In genomic region chr17:38322156-38322779, GRCh38 we compare ENCODE assay signal across 8 cellular contexts. TPM values are rescaled to one million over a fixed set of nuclear protein-coding genes. Genes with fewer than 3 reads are reported as not detected.
DNase-seq lines count a peak whose midpoint lies in the region; ATAC-seq and TF ChIP-seq lines count a peak whose summit lies in the region.

No MANE protein-coding gene starts in this region.

- H3K36me3 Mint-ChIP-seq in activated CD4-positive, alpha-beta T cell treated with anti-CD3 and anti-CD28 coated beads, Interleukin-2, amount 10 ng/mL, durations not matched to agents 24 days and 14 days (ENCODE audit: low read depth), result peaks cover 25% of the 10 kb centered on the region
- H3K36me3 Mint-ChIP-seq in memory B cell, result peaks cover 19% of the 10 kb centered on the region

- peak; percentile 5 for DNase-seq in DMS79 treated with DMSO at 0.1 percent for 48 hours (lab: John Stamatoyannopoulos, UW)
- no peak for DNase-seq in DMS79 (lab: John Stamatoyannopoulos, UW)
- DNase-seq in NB4 (ENCODE audit: low read depth), result peak; percentile 71
- peak; percentile 91 for DNase-seq in activated CD4-positive, alpha-beta T cell treated with anti-CD3 and anti-CD28 coated beads, Interleukin-2, amount 10 ng/mL, durations not matched to agents 24 days and 14 days
- peak; percentile 60 for DNase-seq in colonic mucosa
- peak; percentile 70 to 76 for DNase-seq in memory B cell (ENCODE audit: low spot score in 2 of 2)
- peak; percentile 56 for DNase-seq in stimulated activated CD8-positive, alpha-beta memory T cell treated with anti-CD3 and anti-CD28 coated beads, Interleukin-4, amount 100 ng/mL, for 24 hours (ENCODE audit: low read depth)

- H3K4me3 Mint-ChIP-seq in activated CD4-positive, alpha-beta T cell treated with anti-CD3 and anti-CD28 coated beads, Interleukin-2, amount 10 ng/mL, durations not matched to agents 24 days and 14 days, result no peak overlapping the region
- H3K4me3 Mint-ChIP-seq in memory B cell, result no peak overlapping the region

- intact Hi-C loops in activated CD4-positive, alpha-beta T cell treated with anti-CD3 and anti-CD28 coated beads, Interleukin-2, amount 10 ng/mL, durations not matched to agents 24 days and 14 days (cut with micrococcal nuclease), result no loop called here
- intact Hi-C loops in colonic mucosa (cut with DNase I), result no loop called here

- no peaks in the 10 kb centered on the region for H3K4me1 ChIP-seq in colonic mucosa

- no peak for TF ChIP-seq POLR2A in NB4 (IDR thresholded peaks at IDR 0.05; ENCODE audit: extremely low read depth, insufficient read length)

- H3K4me3 ChIP-seq in NB4 (ENCODE audit: low read depth, low read length) (no peak overlapping the region), colonic mucosa (no peak overlapping the region)

- H3K9ac ChIP-seq in colonic mucosa (ENCODE audit: low read depth in 2 of 2, low read length in 2 of 2), result no peak overlapping the region

- no peaks in the 10 kb centered on the region for H3K27me3 ChIP-seq in colonic mucosa

- TF ChIP-seq CTCF in NB4 (IDR thresholded peaks at IDR 0.05; ENCODE audit: low read depth, low read length), result peak; percentile 78
- TF ChIP-seq CTCF in colonic mucosa (IDR thresholded peaks at IDR 0.05), result peak; percentile 93

- no peaks in the 10 kb centered on the region for H3K36me3 ChIP-seq in colonic mucosa

- ATAC-seq in memory B cell (ENCODE audit: low read depth), result peak; percentile 83
- no peak for ATAC-seq in GM19328 (IDR thresholded peaks at IDR 0.05; ENCODE audit: unreplicated experiment)

- no peak overlapping the region for H3K27ac ChIP-seq in colonic mucosa

- H3K9me3 Mint-ChIP-seq in activated CD4-positive, alpha-beta T cell treated with anti-CD3 and anti-CD28 coated beads, Interleukin-2, amount 10 ng/mL, durations not matched to agents 24 days and 14 days, result no peaks in the 10 kb centered on the region
- no peaks in the 10 kb centered on the region for H3K9me3 Mint-ChIP-seq in memory B cell

- H3K27ac Mint-ChIP-seq in activated CD4-positive, alpha-beta T cell treated with anti-CD3 and anti-CD28 coated beads, Interleukin-2, amount 10 ng/mL, durations not matched to agents 24 days and 14 days, result no peak overlapping the region
- H3K27ac Mint-ChIP-seq in memory B cell, result no peak overlapping the region

- H3K4me1 Mint-ChIP-seq in activated CD4-positive, alpha-beta T cell treated with anti-CD3 and anti-CD28 coated beads, Interleukin-2, amount 10 ng/mL, durations not matched to agents 24 days and 14 days, result peaks cover 4% of the 10 kb centered on the region
- H3K4me1 Mint-ChIP-seq in memory B cell, result peaks cover 7% of the 10 kb centered on the region

- no peaks in the 10 kb centered on the region for H3K9me3 ChIP-seq in colonic mucosa

- H3K27me3 Mint-ChIP-seq in activated CD4-positive, alpha-beta T cell treated with anti-CD3 and anti-CD28 coated beads, Interleukin-2, amount 10 ng/mL, durations not matched to agents 24 days and 14 days, result no peaks in the 10 kb centered on the region
- H3K27me3 Mint-ChIP-seq in memory B cell, result no peaks in the 10 kb centered on the region

RNA-seq across cellular contexts. Expression of gene GPR179, which starts 21.5 kb away (rescaled TPM):
- not detected in 2 replicates for total RNA-seq in activated CD4-positive, alpha-beta T cell treated with anti-CD3 and anti-CD28 coated beads, Interleukin-2, amount 10 ng/mL, durations not matched to agents 24 days and 14 days
- total RNA-seq in colonic mucosa, result under 1 TPM; 0.03 to 0.12 TPM

RNA-seq across cellular contexts. Expression of gene MRPL45, which starts 25.3 kb away (rescaled TPM):
- total RNA-seq in activated CD4-positive, alpha-beta T cell treated with anti-CD3 and anti-CD28 coated beads, Interleukin-2, amount 10 ng/mL, durations not matched to agents 24 days and 14 days, result 42.9 and 45.5 TPM in 2 replicates
- total RNA-seq in colonic mucosa, result 10 to 100 TPM; 34.1 to 42.4 TPM

RNA-seq across cellular contexts. Expression of gene SOCS7, which starts 29.4 kb away (rescaled TPM):
- total RNA-seq in activated CD4-positive, alpha-beta T cell treated with anti-CD3 and anti-CD28 coated beads, Interleukin-2, amount 10 ng/mL, durations not matched to agents 24 days and 14 days, result 31.2 and 31.4 TPM in 2 replicates
- 10 to 100 TPM; 11.4 to 15.3 TPM for total RNA-seq in colonic mucosa
